ENCODE assay signal across 8 cellular contexts in the genomic region with DNA sequence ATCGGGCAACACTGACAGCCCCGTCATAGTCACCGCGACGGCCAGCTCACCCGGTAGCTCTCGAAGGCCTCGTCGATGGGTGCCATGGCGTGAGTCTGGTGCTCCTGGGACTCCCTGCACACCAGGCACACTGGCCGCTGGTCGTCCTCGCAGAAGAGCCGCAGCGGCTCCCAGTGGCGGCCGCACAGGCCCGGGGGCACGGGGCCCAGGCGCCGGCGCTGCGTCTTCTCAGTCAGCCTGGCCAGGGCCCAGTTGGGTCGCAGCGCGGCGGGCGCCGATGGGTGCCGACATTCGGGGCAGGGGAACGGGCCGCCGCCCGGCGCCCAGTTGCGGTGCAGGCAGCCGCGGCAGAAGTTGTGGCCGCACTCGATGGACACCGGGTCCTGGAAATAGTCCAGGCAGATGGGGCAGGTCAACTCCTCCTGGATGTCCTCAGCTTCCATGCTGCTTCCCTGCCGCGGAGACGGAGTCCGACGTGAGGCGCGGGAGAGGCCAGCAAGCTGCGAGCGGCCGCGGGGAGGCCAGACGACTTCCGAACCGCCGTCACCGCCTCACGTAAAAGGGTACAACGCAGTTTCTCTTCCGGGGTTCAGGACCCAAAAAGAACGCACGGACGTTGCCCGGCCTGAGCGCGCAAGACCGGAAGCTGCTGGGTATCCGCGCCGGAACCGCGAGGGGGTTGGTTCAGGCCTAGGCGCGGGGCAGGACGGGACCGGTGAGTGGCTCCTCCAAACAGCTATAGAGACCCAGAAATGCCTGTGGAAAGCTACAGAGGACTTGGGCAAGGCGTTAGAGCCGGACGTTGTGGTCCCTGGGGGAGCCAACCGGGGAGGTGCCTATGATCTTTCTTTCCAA. TPM values are rescaled to one million over a fixed set of nuclear protein-coding genes. Genes with fewer than 3 reads are reported as not detected.
DNase-seq lines count a peak whose midpoint lies in the region; ATAC-seq, FAIRE-seq and TF ChIP-seq lines count a peak whose summit lies in the region.

A gene with protein sequence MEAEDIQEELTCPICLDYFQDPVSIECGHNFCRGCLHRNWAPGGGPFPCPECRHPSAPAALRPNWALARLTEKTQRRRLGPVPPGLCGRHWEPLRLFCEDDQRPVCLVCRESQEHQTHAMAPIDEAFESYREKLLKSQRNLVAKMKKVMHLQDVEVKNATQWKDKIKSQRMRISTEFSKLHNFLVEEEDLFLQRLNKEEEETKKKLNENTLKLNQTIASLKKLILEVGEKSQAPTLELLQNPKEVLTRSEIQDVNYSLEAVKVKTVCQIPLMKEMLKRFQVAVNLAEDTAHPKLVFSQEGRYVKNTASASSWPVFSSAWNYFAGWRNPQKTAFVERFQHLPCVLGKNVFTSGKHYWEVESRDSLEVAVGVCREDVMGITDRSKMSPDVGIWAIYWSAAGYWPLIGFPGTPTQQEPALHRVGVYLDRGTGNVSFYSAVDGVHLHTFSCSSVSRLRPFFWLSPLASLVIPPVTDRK (minus strand): TSS at position 572 of the 855 bp plus-strand sequence. CDS start 129 bp downstream, at position 443.

- H3K4me3 ChIP-seq in AG04449 (ENCODE audit: low read depth, low read length) (peak within 1 kb of the TSS; percentile 87), bronchial epithelial cell (ENCODE audit: low read depth, low read length) (peak within 1 kb of the TSS; percentile 79), keratinocyte (ENCODE audit: control insufficient read depth in 2 of 3, extremely low read depth in 1 of 3, insufficient read depth in 2 of 3, low read depth in 1 of 3, low read length in 3 of 3) (peak within 1 kb of the TSS; percentile 87 to 90 (median 89))

- no peaks in the 10 kb centered on the region for H3K27me3 ChIP-seq in bronchial epithelial cell (ENCODE audit: control insufficient read depth, insufficient read depth, low read length)
- H3K27me3 ChIP-seq in keratinocyte (ENCODE audit: control insufficient read depth, extremely low read depth, insufficient read depth, low read length) = no peaks in the 10 kb centered on the region

- DNase-seq in AG04449 (ENCODE audit: low read depth, low spot score) = peak; percentile 60
- DNase-seq in NCI-H2196 treated with DMSO at 0.1 percent for 48 hours (lab: John Stamatoyannopoulos, UW; ENCODE audit: unreplicated experiment) = peak; percentile 91
- peak; percentile 62 for DNase-seq in WTC11 (ENCODE audit: low spot score)
- DNase-seq in bronchial epithelial cell (ENCODE audit: low read depth) = peak; percentile 87
- DNase-seq in keratinocyte (ENCODE audit: low read depth, low spot score) = peak; percentile 41
- DNase-seq in stimulated activated CD4-positive, alpha-beta T cell treated with anti-CD3 and anti-CD28 coated beads, Interleukin-15, amount 100 ng/mL, for 48 hours (ENCODE audit: low read depth in 2 of 2) = peak; percentile 87 to 89

- FAIRE-seq in bronchial epithelial cell (lab: Jason Lieb, UNC) (no peak), keratinocyte (lab: Jason Lieb, UNC) (peak; percentile 36)

- no peak for TF ChIP-seq CTCF in AG04449 (IDR thresholded peaks at IDR 0.05; ENCODE audit: insufficient read depth, low read length, missing control alignments)
- TF ChIP-seq CTCF in WTC11 (IDR thresholded peaks at IDR 0.05) = no peak
- TF ChIP-seq CTCF in bronchial epithelial cell (IDR thresholded peaks at IDR 0.05; ENCODE audit: insufficient read depth, low read length, severe bottlenecking) = peak; percentile 50
- peak in 1 of 3 experiments; percentile 22 for TF ChIP-seq CTCF in keratinocyte (optimal IDR thresholded peaks at IDR 0.05 in 1 of 3, IDR thresholded peaks at IDR 0.05 in 1 of 3, conservative IDR thresholded peaks at IDR 0.05 in 1 of 3; ENCODE audit: extremely low read depth in 1 of 3, insufficient read depth in 2 of 3, low read length in 3 of 3)

- peaks cover 35% of the 10 kb centered on the region for H3K9me3 Mint-ChIP-seq in WTC11

- peaks cover 4% of the 10 kb centered on the region for H3K36me3 ChIP-seq in bronchial epithelial cell (ENCODE audit: control insufficient read depth, insufficient read depth, low read length)
- peaks cover 3 to 9% of the 10 kb centered on the region in 2 experiments for H3K36me3 ChIP-seq in keratinocyte (ENCODE audit: control insufficient read depth in 2 of 2, extremely low read depth in 1 of 2, insufficient read depth in 2 of 2, low read length in 2 of 2)

- CTCF ChIA-PET in AG04449 (lab: Yijun Ruan, JAX) (interaction anchor here (0.7 to 13.7 kb wide), 11 partner anchors 11 to 214 kb away, joined by 3 to 190 read pairs (median 5); a partner anchor contains a TSS), WTC11 (lab: Charles Lee) (interaction anchor here (0.6 to 3.6 kb wide), 12 partner anchors 10 to 394 kb away, joined by 3 to 36 read pairs (median 6); a partner anchor contains a TSS)

- peaks cover 4% of the 10 kb centered on the region for H4K20me1 ChIP-seq in keratinocyte (ENCODE audit: control insufficient read depth, extremely low read depth, insufficient read depth, low read length)

- peaks cover 42% of the 10 kb centered on the region for H3K36me3 Mint-ChIP-seq in WTC11

- H3K4me3 Mint-ChIP-seq in WTC11 = peak within 1 kb of the TSS; percentile 72

- POLR2A ChIA-PET in AG04449 (lab: Yijun Ruan, JAX) = interaction anchor here (0.6 to 1.5 kb wide), 5 partner anchors 10 to 414 kb away, joined by 3 to 5 read pairs (median 4); a partner anchor contains a TSS
- POLR2A ChIA-PET in WTC11 (lab: Charles Lee) = interaction anchor here (0.6 to 1.9 kb wide), 8 partner anchors 25 to 847 kb away, joined by 3 to 10 read pairs (median 6); no protein-coding TSS in a partner anchor

- H3K27ac ChIP-seq in keratinocyte (ENCODE audit: control insufficient read depth, insufficient read depth, low read length) = peak within 1 kb of the TSS; percentile 76

- H3K27ac Mint-ChIP-seq in WTC11 = peak within 1 kb of the TSS; percentile 89

- peaks cover 7% of the 10 kb centered on the region for H3K4me1 Mint-ChIP-seq in WTC11

- ATAC-seq in GM18868 (IDR thresholded peaks at IDR 0.05; ENCODE audit: unreplicated experiment) (peak; percentile 97), HG03108 (IDR thresholded peaks at IDR 0.05; ENCODE audit: unreplicated experiment) (peak; percentile 95), WTC11 (peak; percentile 94)

- H3K4me2 ChIP-seq in keratinocyte (ENCODE audit: control insufficient read depth, extremely low read depth, insufficient read depth, low read depth, low read length) = peak within 1 kb of the TSS; percentile 91

- peaks cover 29% of the 10 kb centered on the region for H3K4me1 ChIP-seq in keratinocyte (ENCODE audit: control insufficient read depth, extremely low read depth, insufficient read depth, low read length)

- peaks cover 3% of the 10 kb centered on the region for H3K9me1 ChIP-seq in keratinocyte (ENCODE audit: control insufficient read depth, extremely low read depth, insufficient read depth, low read length)

- H3K9me3 ChIP-seq in keratinocyte (ENCODE audit: control insufficient read depth, low read depth, low read length) = no peaks in the 10 kb centered on the region

- H2AFZ ChIP-seq in keratinocyte (ENCODE audit: control insufficient read depth, low read length) = peak within 1 kb of the TSS; percentile 97

- peak within 1 kb of the TSS; percentile 89 for H3K9ac ChIP-seq in keratinocyte (ENCODE audit: control insufficient read depth, extremely low read depth, insufficient read depth, low read length)

- peaks cover 53% of the 10 kb centered on the region for H3K79me2 ChIP-seq in keratinocyte (ENCODE audit: control insufficient read depth, insufficient read depth, low read length)

- dilution Hi-C loops in keratinocyte (cut with MboI; ENCODE audit: extremely low pct_ligation_motif_present, low sequenced_read_pairs) = no loop called here

- H3K27me3 Mint-ChIP-seq in WTC11 (ENCODE audit: low read depth) = peaks cover 3% of the 10 kb centered on the region

TF ChIP-seq in WTC11, 78 proteins besides CTCF, POLR2A, EP300 and RAD21 (continues in another document):
- TF ChIP-seq, protein P1, sequence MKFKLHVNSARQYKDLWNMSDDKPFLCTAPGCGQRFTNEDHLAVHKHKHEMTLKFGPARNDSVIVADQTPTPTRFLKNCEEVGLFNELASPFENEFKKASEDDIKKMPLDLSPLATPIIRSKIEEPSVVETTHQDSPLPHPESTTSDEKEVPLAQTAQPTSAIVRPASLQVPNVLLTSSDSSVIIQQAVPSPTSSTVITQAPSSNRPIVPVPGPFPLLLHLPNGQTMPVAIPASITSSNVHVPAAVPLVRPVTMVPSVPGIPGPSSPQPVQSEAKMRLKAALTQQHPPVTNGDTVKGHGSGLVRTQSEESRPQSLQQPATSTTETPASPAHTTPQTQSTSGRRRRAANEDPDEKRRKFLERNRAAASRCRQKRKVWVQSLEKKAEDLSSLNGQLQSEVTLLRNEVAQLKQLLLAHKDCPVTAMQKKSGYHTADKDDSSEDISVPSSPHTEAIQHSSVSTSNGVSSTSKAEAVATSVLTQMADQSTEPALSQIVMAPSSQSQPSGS (CRISPR knock-in tag; IDR thresholded peaks at IDR 0.05; ENCODE audit: borderline replicate concordance, low read depth) = no peak
- TF ChIP-seq SMAD3 (CRISPR knock-in tag; IDR thresholded peaks at IDR 0.05; ENCODE audit: borderline replicate concordance) (no peak), KAT7 (CRISPR knock-in tag; IDR thresholded peaks at IDR 0.05; ENCODE audit: borderline replicate concordance) (no peak), RORB (CRISPR knock-in tag; IDR thresholded peaks at IDR 0.05) (no peak), GABPB1 (CRISPR knock-in tag; IDR thresholded peaks at IDR 0.05) (peak; percentile 75)

RNA-seq across cellular contexts. Expression of the gene that starts here (rescaled TPM):
- total RNA-seq in WTC11 (2021) = 6.6 to 9.8 TPM (median 9.3 TPM) in 3 replicates
- 17.1 and 20.7 TPM in 2 replicates for total RNA-seq in bronchial epithelial cell
- 17.9 to 25.5 TPM (median 19.7 TPM) in 3 replicates for polyA plus RNA-seq in keratinocyte
- 162 TPM for polyA plus RNA-seq in keratinocyte (2011; ENCODE audit: low read depth)
- polyA plus RNA-seq in keratinocyte (2011; cell fraction: cytosol; rRNA removed) = 16.7 and 25.0 TPM in 2 replicates
- polyA plus RNA-seq in keratinocyte (2011; cell fraction: nucleus; rRNA removed) = 28.1 and 33.5 TPM in 2 replicates
- 17.5 and 32.6 TPM in 2 replicates for polyA plus RNA-seq in keratinocyte (2012; ENCODE audit: low replicate concordance)
- 11.9 to 22.3 TPM (median 17.8 TPM) in 3 replicates for polyA minus RNA-seq in keratinocyte
- 18.4 TPM for polyA minus RNA-seq in keratinocyte (2011; cell fraction: cytosol; rRNA and poly(A)+ RNA removed)
- polyA minus RNA-seq in keratinocyte (2011; cell fraction: nucleus; rRNA and poly(A)+ RNA removed) = 14.4 and 21.3 TPM in 2 replicates

Comparison
In these comparisons a context has a peak if more than half of its experiments do, and no peak if none do; other contexts are left out.
1. Peak in every context shown above with its lines: DNase-seq, ATAC-seq, H3K4me3 ChIP-seq and H3K27ac ChIP-seq.
2. DNase-seq: peak in every context shown above with its lines; median percentile 91 in NCI-H2196 treated with DMSO at 0.1 percent for 48 hours; 88 in stimulated activated CD4-positive, alpha-beta T cell treated with anti-CD3 and anti-CD28 coated beads, Interleukin-15, amount 100 ng/mL, for 48 hours; 87 in bronchial epithelial cell; 62 in WTC11; 60 in AG04449; 41 in keratinocyte.